In genomic region chr1:165174485-165174884, GRCh38 we compare ENCODE assay signal across 1 cellular context.
TF ChIP-seq lines count a peak whose summit lies in the region.

No MANE protein-coding gene starts in this region.

TF ChIP-seq in IMR-90, 13 proteins besides CTCF, POLR2A, EP300 and RAD21 (continued from another document):
- TF ChIP-seq MAFK (IDR thresholded peaks at IDR 0.05; ENCODE audit: low read depth, low read length) (no peak), NFE2L2 (IDR thresholded peaks at IDR 0.05; ENCODE audit: low read depth, low read length) (no peak), ELK1 (IDR thresholded peaks at IDR 0.05; ENCODE audit: borderline replicate concordance, low read depth, low read length) (no peak), MAZ (IDR thresholded peaks at IDR 0.05; ENCODE audit: borderline replicate concordance, low read depth, low read length) (no peak), BHLHE40 (IDR thresholded peaks at IDR 0.05; ENCODE audit: low read depth, low read length) (no peak)
